Comparison of ENCODE assay signal across 11 cellular contexts in the genomic region with DNA sequence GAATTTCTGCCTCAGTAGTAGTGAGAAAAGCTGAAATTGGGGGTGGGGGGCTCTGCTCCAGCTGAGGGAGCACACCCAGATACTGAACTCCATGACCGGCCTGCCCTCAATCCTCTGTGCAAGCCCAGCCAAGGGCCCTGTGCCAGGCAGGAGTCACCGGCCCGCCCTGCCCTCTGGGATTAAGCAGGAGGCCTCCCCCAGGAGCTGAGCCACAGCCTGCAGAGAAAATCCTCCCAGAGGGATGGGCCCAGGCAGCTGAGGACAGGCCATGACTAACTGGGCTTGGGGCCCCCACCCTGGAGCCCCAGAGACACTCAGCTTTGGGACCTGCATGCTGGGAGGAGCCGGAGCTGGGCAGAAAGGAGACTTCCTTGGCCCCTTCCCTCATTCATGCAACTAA. TPM values are rescaled to one million over a fixed set of nuclear protein-coding genes. Genes with fewer than 3 reads are reported as not detected.
DNase-seq lines count a peak whose midpoint lies in the region; ATAC-seq and TF ChIP-seq lines count a peak whose summit lies in the region.
"Had no signal": no experiment of that assay in that cellular context is flagged by ENCODE, and none has a peak within 500 bp of the region (broad histone marks: within the 10 kb centered on the region; RNA-seq: fewer than 3 reads in every experiment).

No MANE protein-coding gene starts in this region.

- H3K4me1 Mint-ChIP-seq in activated T-cell treated with anti-CD3 and anti-CD28 coated beads, Interleukin-2, amount 50 U/mL, for 72 hours (ENCODE audit: low read depth): no peaks in the 10 kb centered on the region

- no peaks in the 10 kb centered on the region for H3K9me2 ChIP-seq in OCI-LY7 (ENCODE audit: insufficient read depth, low read length)

- CTCF ChIA-PET in OCI-LY7 (lab: Charles Lee; ENCODE audit: unreplicated experiment): no interaction called here

- H3K9me3 ChIP-seq in BLaER1 (no peaks in the 10 kb centered on the region), OCI-LY7 (ENCODE audit: low read length) (no peaks in the 10 kb centered on the region)

- H3K36me3 ChIP-seq in BLaER1 (no peaks in the 10 kb centered on the region), OCI-LY7 (ENCODE audit: insufficient read depth, low read length) (no peaks in the 10 kb centered on the region)

- no peak overlapping the region for H3K4me3 Mint-ChIP-seq in activated T-cell treated with anti-CD3 and anti-CD28 coated beads, Interleukin-2, amount 50 U/mL, for 72 hours

- no peak for TF ChIP-seq CTCF in OCI-LY7 (conservative IDR thresholded peaks at IDR 0.05; ENCODE audit: low read length)

- H3K27ac ChIP-seq in BLaER1 (no peak overlapping the region; the same call in 1 of the 2 replicates), OCI-LY7 (ENCODE audit: low read depth, low read length, poor library complexity, severe bottlenecking) (no peak overlapping the region)
- H3K27ac ChIP-seq: SK-N-MC had no signal

- H3K36me3 Mint-ChIP-seq in activated T-cell treated with anti-CD3 and anti-CD28 coated beads, Interleukin-2, amount 50 U/mL, for 72 hours (ENCODE audit: insufficient read depth in 2 of 2): no peaks in the 10 kb centered on the region

- no TSS peak for BruUV-seq in OCI-LY7 (replicated peaks; lab: Mats Ljungman, UMichigan)

- no peaks in the 10 kb centered on the region for H3K9me3 Mint-ChIP-seq in activated T-cell treated with anti-CD3 and anti-CD28 coated beads, Interleukin-2, amount 50 U/mL, for 72 hours

- no peak overlapping the region for H2AFZ ChIP-seq in OCI-LY7 (ENCODE audit: low read length)

- intact Hi-C loops in posterior vena cava (cut with DNase I) (no loop called here), OCI-LY7 (cut with micrococcal nuclease; ENCODE audit: unreplicated experiment) (no loop called here)

- peaks cover 66% of the 10 kb centered on the region for H3K4me1 ChIP-seq in BLaER1
- H3K4me1 ChIP-seq in OCI-LY7 (ENCODE audit: insufficient read depth, low read length, poor library complexity, severe bottlenecking): no peaks in the 10 kb centered on the region

- H3K9ac ChIP-seq in BLaER1: no peak overlapping the region; the same call in 1 of the 2 replicates

- DNase-seq in RPMI7951 (ENCODE audit: low read depth) (peak; percentile 81), fibroblast of peridontal ligament (ENCODE audit: extremely low read depth) (peak; percentile 48), posterior vena cava (ENCODE audit: low spot score) (peak; percentile 91), cerebellar cortex (ENCODE audit: low spot score) (no peak), OCI-LY7 (ENCODE audit: low spot score) (no peak), SW 1271 (lab: John Stamatoyannopoulos, UW) (no peak)
- no peak for DNase-seq in activated T-cell treated with anti-CD3 and anti-CD28 coated beads, Interleukin-2, amount 50 U/mL, for 72 hours
- DNase-seq: activated gamma-delta T cell treated with Interleukin-2 at 50 U/mL for 16 hours, NCI-H345 had no signal

- no peak for ATAC-seq in activated T-cell treated with anti-CD3 and anti-CD28 coated beads, Interleukin-2, amount 50 U/mL, for 72 hours (replicated peaks in 1 of 2)

- H3K79me2 ChIP-seq in OCI-LY7 (ENCODE audit: insufficient read depth, low read depth, low read length): no peaks in the 10 kb centered on the region

- H3K27ac Mint-ChIP-seq in activated T-cell treated with anti-CD3 and anti-CD28 coated beads, Interleukin-2, amount 50 U/mL, for 72 hours: no peak overlapping the region

- H4K20me1 ChIP-seq in BLaER1: no peaks in the 10 kb centered on the region
- no peaks in the 10 kb centered on the region for H4K20me1 ChIP-seq in OCI-LY7 (ENCODE audit: insufficient read depth, low read length)

- peak overlapping the region; percentile 39 for H3K4me2 ChIP-seq in BLaER1
- no peak overlapping the region for H3K4me2 ChIP-seq in OCI-LY7 (ENCODE audit: low read length)

- H3K4me3 ChIP-seq in BLaER1 (no peak overlapping the region), OCI-LY7 (ENCODE audit: low read depth, low read length, poor library complexity, severe bottlenecking) (no peak overlapping the region)
- H3K4me3 ChIP-seq: SK-N-MC had no signal

- H3K27me3 Mint-ChIP-seq in activated T-cell treated with anti-CD3 and anti-CD28 coated beads, Interleukin-2, amount 50 U/mL, for 72 hours (ENCODE audit: low read depth): peaks cover 22% of the 10 kb centered on the region

- POLR2A ChIA-PET in OCI-LY7 (lab: Charles Lee): no interaction called here

- H3K27me3 ChIP-seq in BLaER1: no peaks in the 10 kb centered on the region

RNA-seq across cellular contexts. Expression of a gene that starts 48.8 kb away (rescaled TPM):
- 1.5 and 1.7 TPM in 2 replicates for total RNA-seq in RPMI7951 (2014; rRNA removed; shearing (Covaris generic))
- total RNA-seq in posterior vena cava: 10 to 100 TPM; 22.9 to 41.8 TPM
- total RNA-seq in activated T-cell treated with anti-CD3 and anti-CD28 coated beads, Interleukin-2, amount 50 U/mL, for 72 hours: under 1 TPM; 0.02 to 0.14 TPM
- total RNA-seq in OCI-LY7 (2014; rRNA removed; shearing (Covaris generic)): 0.47 TPM in 1 of 2 replicates, not detected in the other
- total RNA-seq in OCI-LY7 (2022): not detected in 2 replicates

Comparison
In these comparisons a context has a peak if more than half of its experiments do, and no peak if none do; other contexts are left out.
1. DNase-seq: peak in RPMI7951 (single experiment), fibroblast of peridontal ligament (single experiment) and posterior vena cava (single experiment); none in cerebellar cortex (single experiment), activated T-cell treated with anti-CD3 and anti-CD28 coated beads, Interleukin-2, amount 50 U/mL, for 72 hours (0 of 2), OCI-LY7 (single experiment) and SW 1271 (0 of 2).